ENCODE assay signal across 19 cellular contexts in the genomic region with DNA sequence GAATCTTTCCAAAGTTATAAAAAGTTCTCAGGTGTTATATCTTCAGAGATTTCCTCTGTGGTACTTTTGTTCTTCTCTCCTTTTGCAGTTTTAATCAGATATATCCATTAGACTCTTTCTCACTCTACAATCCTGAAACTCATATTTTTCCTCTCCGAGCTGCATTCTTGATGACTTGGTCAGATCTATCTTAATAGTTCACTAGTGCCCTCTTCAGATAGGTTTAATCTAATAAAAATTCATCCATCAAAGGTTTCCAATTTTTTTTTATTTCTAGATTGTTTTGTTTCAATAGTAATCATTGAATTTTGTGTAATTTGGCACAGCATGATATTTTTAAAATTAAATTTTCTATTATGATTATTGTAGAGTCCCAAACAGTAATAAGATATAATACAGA. TPM values are rescaled to one million over a fixed set of nuclear protein-coding genes. Genes with fewer than 3 reads are reported as not detected.
DNase-seq lines count a peak whose midpoint lies in the region; TF ChIP-seq lines count a peak whose summit lies in the region.
"Had no signal": no experiment of that assay in that cellular context is flagged by ENCODE, and none has a peak within 500 bp of the region (broad histone marks: within the 10 kb centered on the region; RNA-seq: fewer than 3 reads in every experiment).

No MANE protein-coding gene starts in this region.

- H3K4me3 ChIP-seq in cardiac fibroblast (replicated peaks in 1 of 2; ENCODE audit: low read depth in 2 of 2, low read length in 2 of 2) (no peak overlapping the region), vagina (no peak overlapping the region)
- H3K4me3 ChIP-seq: pancreas had no signal

- intact Hi-C loops in vagina (cut with DNase I), result no loop called here

- no peaks in the 10 kb centered on the region for H3K36me3 ChIP-seq in vagina
- H3K36me3 ChIP-seq: pancreas had no signal

- no peak overlapping the region for H3K27ac ChIP-seq in vagina
- H3K27ac ChIP-seq: 22Rv1, pancreas had no signal

- TF ChIP-seq CTCF in cardiac fibroblast (IDR thresholded peaks at IDR 0.05; ENCODE audit: low read depth, low read length), result no peak
- TF ChIP-seq CTCF in vagina (IDR thresholded peaks at IDR 0.05), result no peak

- no peaks in the 10 kb centered on the region for H3K27me3 ChIP-seq in vagina
- H3K27me3 ChIP-seq: pancreas had no signal

- no peaks in the 10 kb centered on the region for H3K4me1 ChIP-seq in vagina
- H3K4me1 ChIP-seq: pancreas had no signal

- TF ChIP-seq POLR2A in vagina (IDR thresholded peaks at IDR 0.05), result no peak

- no peaks in the 10 kb centered on the region for H3K9me3 ChIP-seq in vagina
- H3K9me3 ChIP-seq: pancreas had no signal

- DNase-seq in DMS 273 (lab: John Stamatoyannopoulos, UW; ENCODE audit: unreplicated experiment) (peak; percentile 13), DMS 273 treated with DMSO at 0.1 percent for 48 hours (lab: John Stamatoyannopoulos, UW) (no peak), LHCN-M2 (ENCODE audit: low read depth) (peak; percentile 28), cardiac fibroblast (ENCODE audit: low read depth in 2 of 2) (peak; percentile 43 to 55), myocyte (ENCODE audit: low read depth) (peak; percentile 38), NCI-H146 (lab: John Stamatoyannopoulos, UW) (no peak), vagina (ENCODE audit: extremely low spot score in 2 of 2) (no peak), MV-4-11 (lab: John Stamatoyannopoulos, UW) (no peak)
- DNase-seq: activated CD4-positive, CD25-positive, alpha-beta regulatory T cell treated with anti-CD3 and anti-CD28 coated beads, Interleukin-2, amount 50 U/mL, for 72 hours; activated naive CD8-positive, alpha-beta T cell treated with anti-CD3 and anti-CD28 coated beads, Interleukin-2, amount 10 ng/mL, durations not matched to agents 7 days and 5 days; activated T-cell treated with anti-CD3 and anti-CD28 coated beads for 4 hours; cerebellar nuclear complex; erythroblast; NCI-H187 treated with DMSO at 0.1 percent for 48 hours; pancreas; substantia nigra; SW 1271 had no signal

RNA-seq across cellular contexts. Expression of gene DGKB, which starts 21.8 kb away (rescaled TPM):
- total RNA-seq in LHCN-M2 (2014; rRNA removed) (under 0.01 and 0.06 TPM in 2 replicates), myocyte (3.7 and 4.1 TPM in 2 replicates), vagina (2.2 TPM)
- polyA plus RNA-seq in LHCN-M2 (2012), result not detected
- 0.13 TPM for polyA plus RNA-seq in myocyte (2012)
- total RNA-seq: activated naive CD8-positive, alpha-beta T cell treated with anti-CD3 and anti-CD28 coated beads, Interleukin-2, amount 10 ng/mL, durations not matched to agents 7 days and 5 days had no signal
- polyA plus RNA-seq: IgD-negative memory B cell had no signal

Comparison
In these comparisons a context has a peak if more than half of its experiments do, and no peak if none do; other contexts are left out.
1. DNase-seq: peak in DMS 273 (single experiment), LHCN-M2 (single experiment), cardiac fibroblast (2 of 2) and myocyte (single experiment); none in DMS 273 treated with DMSO at 0.1 percent for 48 hours (single experiment), NCI-H146 (single experiment), vagina (0 of 2) and MV-4-11 (single experiment).